ENCODE assay signal across 1 cellular context in genomic region chr12:116337312-116337711, GRCh38.
TF ChIP-seq lines count a peak whose summit lies in the region.

No MANE protein-coding gene starts in this region.

TF ChIP-seq in GM23338, 12 proteins besides CTCF, POLR2A, EP300 and RAD21 (continued from another document):
- no peak for TF ChIP-seq ZNF462 (CRISPR knock-in tag; IDR thresholded peaks at IDR 0.05)
- no peak for TF ChIP-seq STAT1 (IDR thresholded peaks at IDR 0.05; ENCODE audit: unreplicated experiment)
- no peak for TF ChIP-seq REST (IDR thresholded peaks at IDR 0.05; ENCODE audit: unreplicated experiment)
- TF ChIP-seq ZNF331 (CRISPR knock-in tag; IDR thresholded peaks at IDR 0.05; ENCODE audit: low read depth), result no peak
